In genomic region chr10:82392533-82392932, GRCh38 we compare ENCODE assay signal across 22 cellular contexts.
A peak's percentile ranks its signal among the peaks of the same experiment; 100 is the strongest.
DNase-seq lines count a peak whose midpoint lies in the region; ATAC-seq, FAIRE-seq and TF ChIP-seq lines count a peak whose summit lies in the region.
"Had no signal": no experiment of that assay in that cellular context is flagged by ENCODE, and none has a peak within 500 bp of the region (broad histone marks: within the 10 kb centered on the region; RNA-seq: fewer than 3 reads in every experiment).

No MANE protein-coding gene starts in this region.

- H3K9me3 ChIP-seq in BE2C = no peaks in the 10 kb centered on the region
- H3K9me3 ChIP-seq in OCI-LY1 (ENCODE audit: low read length) = no peaks in the 10 kb centered on the region
- no peaks in the 10 kb centered on the region for H3K9me3 ChIP-seq in SK-N-SH
- no peaks in the 10 kb centered on the region for H3K9me3 ChIP-seq in endothelial cell of umbilical vein (replicated peaks; ENCODE audit: control insufficient read depth, insufficient read depth, low read length)

- BruUV-seq in endothelial cell of umbilical vein (replicated peaks; lab: Mats Ljungman, UMichigan) = no TSS peak

- intact Hi-C loops in endothelial cell of umbilical vein (cut with micrococcal nuclease) = no loop called here

- H3F3A ChIP-seq in OCI-LY1 (ENCODE audit: insufficient read depth, low read length) = no peaks in the 10 kb centered on the region
- no peaks in the 10 kb centered on the region for H3F3A ChIP-seq in SK-N-SH (replicated peaks; ENCODE audit: insufficient read depth)

- H2AFZ ChIP-seq in OCI-LY1 (ENCODE audit: low read length) (no peak overlapping the region), SK-N-SH (ENCODE audit: low read depth) (no peak overlapping the region), endothelial cell of umbilical vein (ENCODE audit: low read depth, low read length) (no peak overlapping the region)

- no peak overlapping the region for H3K27ac Mint-ChIP-seq in T-cell
- H3K27ac Mint-ChIP-seq: CD4-positive, CD25-positive, alpha-beta regulatory T cell; CD8-positive, alpha-beta T cell; H9 had no signal

- peak in 1 of 2 experiments; percentile 73; a peak in 2 of 4 replicates for TF ChIP-seq EP300 in SK-N-SH (IDR thresholded peaks at IDR 0.05; ENCODE audit: borderline replicate concordance in 1 of 2, low read depth in 1 of 2, low read length in 1 of 2)

- no peak for TF ChIP-seq CTCF in BE2C (IDR thresholded peaks at IDR 0.05; ENCODE audit: low read depth, low read length)
- TF ChIP-seq CTCF in OCI-LY1 (IDR thresholded peaks at IDR 0.05; ENCODE audit: low read length) = no peak
- no peak for TF ChIP-seq CTCF in SK-N-SH (IDR thresholded peaks at IDR 0.05)
- TF ChIP-seq CTCF in endothelial cell of umbilical vein (IDR thresholded peaks at IDR 0.05; ENCODE audit: extremely low read depth in 1 of 2, insufficient read depth in 1 of 2, low read depth in 1 of 2, low read length in 2 of 2) = no peak

- TF ChIP-seq RAD21 in SK-N-SH (IDR thresholded peaks at IDR 0.05; ENCODE audit: low read length) = no peak

- H3K4me1 ChIP-seq in BE2C (peaks cover 44% of the 10 kb centered on the region), OCI-LY1 (ENCODE audit: insufficient read depth, low read length, severe bottlenecking) (peaks cover 95% of the 10 kb centered on the region), SK-N-SH (ENCODE audit: control insufficient read depth in 1 of 2, insufficient read depth in 2 of 2, low read depth in 1 of 2, low read length in 1 of 2) (peaks cover 0 to 17% of the 10 kb centered on the region in 2 experiments; a peak in 2 of 4 replicates), endothelial cell of umbilical vein (ENCODE audit: control insufficient read depth, extremely low read depth, insufficient read depth, low read length) (peaks cover 4% of the 10 kb centered on the region)
- H3K4me1 ChIP-seq: Caco-2 had no signal

- no peak overlapping the region for H3K4me3 Mint-ChIP-seq in T-cell
- H3K4me3 Mint-ChIP-seq: CD4-positive, CD25-positive, alpha-beta regulatory T cell; CD8-positive, alpha-beta T cell; H9 had no signal

- no peak for FAIRE-seq in endothelial cell of umbilical vein (lab: Jason Lieb, UNC)
- FAIRE-seq: A204.1, G401.6, GM12878, GM19239, H1 had no signal

- no peaks in the 10 kb centered on the region for H3K4me1 Mint-ChIP-seq in T-cell
- H3K4me1 Mint-ChIP-seq: CD4-positive, CD25-positive, alpha-beta regulatory T cell had no signal

- H3K9ac ChIP-seq in OCI-LY1 (ENCODE audit: low read length) (peak overlapping the region; percentile 70), SK-N-SH (no peak overlapping the region), endothelial cell of umbilical vein (replicated peaks; ENCODE audit: extremely low read depth, insufficient read depth, low read length) (no peak overlapping the region)

- H3K36me3 Mint-ChIP-seq in T-cell = no peaks in the 10 kb centered on the region
- H3K36me3 Mint-ChIP-seq: CD4-positive, CD25-positive, alpha-beta regulatory T cell; CD8-positive, alpha-beta T cell had no signal

- dilution Hi-C loops in endothelial cell of umbilical vein (cut with MboI; ENCODE audit: extremely low pct_ligation_motif_present, low sequenced_read_pairs) = no loop called here

- DNase-seq in BE2C = peak; percentile 43
- DNase-seq in SK-N-SH = peak; percentile 24
- DNase-seq in endothelial cell of umbilical vein (ENCODE audit: low read depth, low spot score) = peak; percentile 82
- no peak for DNase-seq in hepatic stellate cell (ENCODE audit: low spot score)
- no peak for DNase-seq in T-cell
- no peak for DNase-seq in GOT3 (lab: John Stamatoyannopoulos, UW)
- DNase-seq: AML-193; Caco-2; CD4-positive, CD25-positive, alpha-beta regulatory T cell; CD8-positive, alpha-beta T cell; DMS153; DND-41; H9 had no signal

- H3K4me3 ChIP-seq in BE2C (ENCODE audit: low read depth, low read length) = no peak overlapping the region
- H3K4me3 ChIP-seq in OCI-LY1 (ENCODE audit: low read depth, low read length, poor library complexity, severe bottlenecking) = no peak overlapping the region
- H3K4me3 ChIP-seq in SK-N-SH (ENCODE audit: low read depth in 2 of 2, low read length in 1 of 2) = no peak overlapping the region
- no peak overlapping the region for H3K4me3 ChIP-seq in endothelial cell of umbilical vein (replicated peaks in 1 of 3; ENCODE audit: insufficient read depth in 1 of 3, low read depth in 1 of 3, low read length in 3 of 3)
- H3K4me3 ChIP-seq: GM12878 had no signal

- H4K20me1 ChIP-seq in OCI-LY1 (ENCODE audit: insufficient read depth, low read length) (no peaks in the 10 kb centered on the region), SK-N-SH (ENCODE audit: insufficient read depth) (no peaks in the 10 kb centered on the region), endothelial cell of umbilical vein (replicated peaks; ENCODE audit: control insufficient read depth, extremely low read depth, insufficient read depth, low read length) (no peaks in the 10 kb centered on the region)

- peaks cover 0 to 11% (median 11%) of the 10 kb centered on the region in 3 donors for H3K9me3 Mint-ChIP-seq in T-cell
- H3K9me3 Mint-ChIP-seq: H9 had no signal

- H3K4me2 ChIP-seq in OCI-LY1 (ENCODE audit: low read length) (peak overlapping the region; percentile 63; the same call in 1 of the 2 replicates), SK-N-SH (no peak overlapping the region), endothelial cell of umbilical vein (ENCODE audit: insufficient read depth, low read length) (no peak overlapping the region)

- H3K27ac ChIP-seq in OCI-LY1 (ENCODE audit: low read depth, low read length, poor library complexity, severe bottlenecking) = peak overlapping the region; percentile 98
- no peak overlapping the region; a peak in 1 of 4 replicates for H3K27ac ChIP-seq in SK-N-SH (ENCODE audit: low read depth in 2 of 2, low read length in 1 of 2)
- no peak overlapping the region for H3K27ac ChIP-seq in endothelial cell of umbilical vein (ENCODE audit: insufficient read depth, low read depth, low read length)
- H3K27ac ChIP-seq: 22Rv1 had no signal

- no peaks in the 10 kb centered on the region for H3K79me2 ChIP-seq in OCI-LY1 (ENCODE audit: insufficient read depth, low read length)
- H3K79me2 ChIP-seq in SK-N-SH (ENCODE audit: insufficient read depth) = no peaks in the 10 kb centered on the region
- H3K79me2 ChIP-seq in endothelial cell of umbilical vein (ENCODE audit: control insufficient read depth, insufficient read depth, low read length) = no peaks in the 10 kb centered on the region

- no peaks in the 10 kb centered on the region for H3K27me3 Mint-ChIP-seq in T-cell
- H3K27me3 Mint-ChIP-seq: CD4-positive, CD25-positive, alpha-beta regulatory T cell had no signal

- H3K27me3 ChIP-seq in BE2C (no peaks in the 10 kb centered on the region), OCI-LY1 (ENCODE audit: insufficient read depth, low read length) (no peaks in the 10 kb centered on the region), SK-N-SH (ENCODE audit: insufficient read depth) (no peaks in the 10 kb centered on the region), endothelial cell of umbilical vein (ENCODE audit: control insufficient read depth in 2 of 2, insufficient read depth in 2 of 2, low read length in 2 of 2) (no peaks in the 10 kb centered on the region)

- ATAC-seq in T-cell (replicated peaks in 1 of 4) (no peak), GM19467 (IDR thresholded peaks at IDR 0.05; ENCODE audit: unreplicated experiment) (no peak)
- ATAC-seq: CD8-positive, alpha-beta T cell; GM12878; HCT116 had no signal

- TF ChIP-seq POLR2A in endothelial cell of umbilical vein (IDR thresholded peaks at IDR 0.05; ENCODE audit: low read depth, low read length) = no peak

- no peaks in the 10 kb centered on the region for H3K9me1 ChIP-seq in endothelial cell of umbilical vein (replicated peaks; ENCODE audit: control insufficient read depth, extremely low read depth, insufficient read depth, low read length)

- CTCF ChIA-PET in SK-N-SH (lab: Yijun Ruan, JAX) = interaction anchor here (0.9 kb wide), 1 partner anchor 11 kb away, joined by 3 read pairs; no protein-coding TSS in a partner anchor
- CTCF ChIA-PET in endothelial cell of umbilical vein (lab: Charles Lee) = interaction anchor here (0.7 kb wide), 1 partner anchor 20 kb away, joined by 3 read pairs; no protein-coding TSS in a partner anchor
- CTCF ChIA-PET in T-cell (lab: Charles Lee) = no interaction called here

- POLR2A ChIA-PET in SK-N-SH (lab: Yijun Ruan, JAX) = interaction anchor here (0.6 kb wide), 1 partner anchor 233 kb away, joined by 4 read pairs; no protein-coding TSS in a partner anchor
- POLR2A ChIA-PET in endothelial cell of umbilical vein (lab: Charles Lee) = no interaction called here
- POLR2A ChIA-PET in T-cell (lab: Charles Lee) = no interaction called here

- H3K9me2 ChIP-seq in OCI-LY1 (ENCODE audit: low read depth, low read length) (no peaks in the 10 kb centered on the region), SK-N-SH (no peaks in the 10 kb centered on the region)

- H3K36me3 ChIP-seq in BE2C (no peaks in the 10 kb centered on the region), OCI-LY1 (ENCODE audit: insufficient read depth, low read length) (no peaks in the 10 kb centered on the region), SK-N-SH (replicated peaks in 1 of 2; ENCODE audit: control insufficient read depth in 1 of 2, insufficient read depth in 2 of 2, low read length in 1 of 2) (no peaks in the 10 kb centered on the region), endothelial cell of umbilical vein (ENCODE audit: control insufficient read depth in 2 of 2, extremely low read depth in 1 of 2, insufficient read depth in 2 of 2, low read length in 2 of 2) (no peaks in the 10 kb centered on the region)

TF ChIP-seq in SK-N-SH, 30 proteins besides CTCF, POLR2A, EP300 and RAD21 (continues in another document):
- TF ChIP-seq IRF3 (IDR thresholded peaks at IDR 0.05; ENCODE audit: low read depth, low read length) = no peak

TF ChIP-seq in endothelial cell of umbilical vein, 7 proteins besides CTCF, POLR2A, EP300 and RAD21:
- TF ChIP-seq MYC (IDR thresholded peaks at IDR 0.05; ENCODE audit: low read depth, low read length) (no peak), GATA2 (IDR thresholded peaks at IDR 0.05; ENCODE audit: insufficient read depth, insufficient read length, low read depth, low read length) (peak; percentile 14)

Comparison
In these comparisons a context has a peak if more than half of its experiments do, and no peak if none do; other contexts are left out.
1. DNase-seq: peak in BE2C (single experiment), SK-N-SH (single experiment) and endothelial cell of umbilical vein (single experiment); none in hepatic stellate cell (single experiment), T-cell (0 of 34) and GOT3 (single experiment).
2. CTCF ChIA-PET loops: an anchor here in SK-N-SH (0.9 kb wide) and endothelial cell of umbilical vein (0.7 kb wide); none called in T-cell.